ENCODE assay signal across 8 cellular contexts in the genomic region with DNA sequence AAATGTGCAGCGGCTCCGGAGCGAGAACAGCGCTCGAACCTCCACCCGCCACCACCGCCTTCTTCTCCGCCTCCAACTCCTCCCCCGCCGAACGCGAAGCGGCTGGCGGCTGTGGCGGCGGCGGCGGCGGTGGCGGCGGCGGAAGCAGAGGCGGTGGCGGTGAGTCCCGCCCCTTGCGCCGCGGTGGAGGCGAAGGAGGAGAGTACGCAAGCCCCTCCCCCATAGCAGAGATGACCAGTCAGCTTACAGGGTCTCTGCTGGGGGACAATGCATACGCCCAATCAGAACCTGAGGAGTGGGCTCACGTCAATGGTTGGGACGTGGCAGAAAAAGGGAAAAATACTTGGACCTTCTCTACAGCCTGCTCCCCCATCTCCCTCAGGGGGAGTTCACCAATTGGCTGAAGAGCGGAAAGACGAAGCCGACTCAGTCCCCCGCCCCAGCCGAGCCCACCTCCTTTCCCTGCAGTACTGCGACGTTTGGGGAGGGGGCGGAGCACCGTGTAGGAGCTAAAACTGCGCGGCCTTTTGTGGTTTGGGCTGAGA. TPM values are rescaled to one million over a fixed set of nuclear protein-coding genes. Genes with fewer than 3 reads are reported as not detected.
A peak's percentile ranks its signal among the peaks of the same experiment; 100 is the strongest.
DNase-seq lines count a peak whose midpoint lies in the region; ATAC-seq, FAIRE-seq and TF ChIP-seq lines count a peak whose summit lies in the region.

A gene with protein sequence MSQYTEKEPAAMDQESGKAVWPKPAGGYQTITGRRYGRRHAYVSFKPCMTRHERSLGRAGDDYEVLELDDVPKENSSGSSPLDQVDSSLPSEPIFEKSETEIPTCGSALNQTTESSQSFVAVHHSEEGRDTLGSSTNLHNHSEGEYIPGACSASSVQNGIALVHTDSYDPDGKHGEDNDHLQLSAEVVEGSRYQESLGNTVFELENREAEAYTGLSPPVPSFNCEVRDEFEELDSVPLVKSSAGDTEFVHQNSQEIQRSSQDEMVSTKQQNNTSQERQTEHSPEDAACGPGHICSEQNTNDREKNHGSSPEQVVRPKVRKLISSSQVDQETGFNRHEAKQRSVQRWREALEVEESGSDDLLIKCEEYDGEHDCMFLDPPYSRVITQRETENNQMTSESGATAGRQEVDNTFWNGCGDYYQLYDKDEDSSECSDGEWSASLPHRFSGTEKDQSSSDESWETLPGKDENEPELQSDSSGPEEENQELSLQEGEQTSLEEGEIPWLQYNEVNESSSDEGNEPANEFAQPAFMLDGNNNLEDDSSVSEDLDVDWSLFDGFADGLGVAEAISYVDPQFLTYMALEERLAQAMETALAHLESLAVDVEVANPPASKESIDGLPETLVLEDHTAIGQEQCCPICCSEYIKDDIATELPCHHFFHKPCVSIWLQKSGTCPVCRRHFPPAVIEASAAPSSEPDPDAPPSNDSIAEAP (minus strand): TSS at position 131 of the 545 bp plus-strand sequence. CDS start 26,541 bp downstream, outside the sequence.

- H2BK5ac ChIP-seq in IMR-90 (ENCODE audit: low read depth, low read length, poor library complexity, severe bottlenecking): peak within 1 kb of the TSS; percentile 86

- intact Hi-C loops in IMR-90 (cut with micrococcal nuclease): loop anchor here (1.0 to 5.0 kb wide), 5 partner anchors 45 to 849 kb away; a partner anchor contains a TSS
- intact Hi-C loops in endothelial cell of umbilical vein (cut with micrococcal nuclease): loop anchor here (1.0 to 10.0 kb wide), 12 partner anchors 45 to 768 kb away; a partner anchor contains a TSS

- H3K9me3 ChIP-seq in IMR-90 (ENCODE audit: control insufficient read depth, insufficient read depth, low read length): no peaks in the 10 kb centered on the region
- no peaks in the 10 kb centered on the region for H3K9me3 ChIP-seq in endothelial cell of umbilical vein (replicated peaks; ENCODE audit: control insufficient read depth, insufficient read depth, low read length)

- H3K9ac ChIP-seq in IMR-90 (ENCODE audit: low read depth, low read length) (peak within 1 kb of the TSS; percentile 89), endothelial cell of umbilical vein (replicated peaks; ENCODE audit: extremely low read depth, insufficient read depth, low read length) (peak within 1 kb of the TSS; percentile 97)

- H2BK15ac ChIP-seq in IMR-90 (ENCODE audit: low read depth, low read length): peak within 1 kb of the TSS; percentile 17; the same call in 1 of the 3 replicates

- H4K20me1 ChIP-seq in IMR-90 (ENCODE audit: insufficient read depth, low read length) (peaks cover 30% of the 10 kb centered on the region), endothelial cell of umbilical vein (replicated peaks; ENCODE audit: control insufficient read depth, extremely low read depth, insufficient read depth, low read length) (no peaks in the 10 kb centered on the region)

- FAIRE-seq in D721Med (lab: Jason Lieb, UNC): peak; percentile 63
- FAIRE-seq in endothelial cell of umbilical vein (lab: Jason Lieb, UNC): peak; percentile 99

- peaks cover 41% of the 10 kb centered on the region for H3K79me2 ChIP-seq in endothelial cell of umbilical vein (ENCODE audit: control insufficient read depth, insufficient read depth, low read length)

- H3K9me1 ChIP-seq in IMR-90 (ENCODE audit: insufficient read depth, low read length) (no peaks in the 10 kb centered on the region), endothelial cell of umbilical vein (replicated peaks; ENCODE audit: control insufficient read depth, extremely low read depth, insufficient read depth, low read length) (no peaks in the 10 kb centered on the region)

- H3K56ac ChIP-seq in IMR-90 (ENCODE audit: extremely low read depth, insufficient read depth, low read length): peak within 1 kb of the TSS; percentile 93

- peak within 1 kb of the TSS; percentile 88 for H4K5ac ChIP-seq in IMR-90 (ENCODE audit: low read depth, low read length)

- CTCF ChIA-PET in IMR-90 (lab: Yijun Ruan, JAX) (no interaction called here), endothelial cell of umbilical vein (lab: Charles Lee) (interaction anchor here (1.1 to 1.5 kb wide), 2 partner anchors 16 to 729 kb away, joined by 4 read pairs; no protein-coding TSS in a partner anchor)

- H2AFZ ChIP-seq in IMR-90 (replicated peaks; ENCODE audit: low read length, poor library complexity) (peak within 1 kb of the TSS; percentile 94), endothelial cell of umbilical vein (ENCODE audit: low read depth, low read length) (peak within 1 kb of the TSS; percentile 44)

- H3K23ac ChIP-seq in IMR-90 (ENCODE audit: low read depth, low read length): peak within 1 kb of the TSS; percentile 94

- ATAC-seq in GM21528 (IDR thresholded peaks at IDR 0.05; ENCODE audit: low FRiP score, unreplicated experiment): peak; percentile 83
- peak; percentile 92 for ATAC-seq in IMR-90 (ENCODE audit: low read depth)

- in situ Hi-C loops in IMR-90 (cut with MboI; ENCODE audit: low sequenced_read_pairs): no loop called here

- peak within 1 kb of the TSS; percentile 81 for H3K18ac ChIP-seq in IMR-90 (ENCODE audit: low read depth, low read length)

- H3K4me1 ChIP-seq in IMR-90 (ENCODE audit: control insufficient read depth, insufficient read depth, low read length): peaks cover 3% of the 10 kb centered on the region; the same call in 1 of the 2 replicates
- H3K4me1 ChIP-seq in endothelial cell of umbilical vein (ENCODE audit: control insufficient read depth, extremely low read depth, insufficient read depth, low read length): peaks cover 18% of the 10 kb centered on the region

- H3K4me2 ChIP-seq in IMR-90 (ENCODE audit: low read depth, low read length) (peak within 1 kb of the TSS; percentile 94), endothelial cell of umbilical vein (ENCODE audit: insufficient read depth, low read length) (peak within 1 kb of the TSS; percentile 95)

- peak within 1 kb of the TSS; percentile 89 for H2AK9ac ChIP-seq in IMR-90 (replicated peaks; ENCODE audit: low read depth, low read length, poor library complexity)

- peak within 1 kb of the TSS; percentile 61 to 94 for H4K8ac ChIP-seq in IMR-90 (ENCODE audit: low read depth in 2 of 2, low read length in 2 of 2)

- no peak; the same call in 1 of the 2 replicates for TF ChIP-seq RAD21 in IMR-90 (IDR thresholded peaks at IDR 0.05; ENCODE audit: low read length)

- peak within 1 kb of the TSS; percentile 81 for H2BK120ac ChIP-seq in IMR-90 (ENCODE audit: low read depth, low read length)

- peak within 1 kb of the TSS; percentile 79 for H4K91ac ChIP-seq in IMR-90 (ENCODE audit: insufficient read depth, low read depth, low read length)

- H3K14ac ChIP-seq in IMR-90 (replicated peaks; ENCODE audit: low read depth, low read length): peak within 1 kb of the TSS; percentile 94

- H3K4me3 ChIP-seq in IMR-90 (ENCODE audit: insufficient read depth, low read depth, low read length) (peak within 1 kb of the TSS; percentile 97), endothelial cell of umbilical vein (replicated peaks in 1 of 3; ENCODE audit: insufficient read depth in 1 of 3, low read depth in 1 of 3, low read length in 3 of 3) (peak within 1 kb of the TSS; percentile 47 to 97 (median 88))

- DNase-seq in D721Med (ENCODE audit: insufficient read length, low spot score) (peak; percentile 42), IMR-90 (peak; percentile 100), OCI-M1 (lab: John Stamatoyannopoulos, UW) (peak; percentile 99), activated T-cell treated with anti-CD3 and anti-CD28 coated beads for 24 hours (ENCODE audit: low read depth) (peak; percentile 95), endothelial cell of umbilical vein (ENCODE audit: low read depth, low spot score) (peak; percentile 100), midbrain (lab: John Stamatoyannopoulos, UW) (peak; percentile 98)
- peak; percentile 89 to 91 for DNase-seq in stimulated activated CD8-positive, alpha-beta memory T cell treated with anti-CD3 and anti-CD28 coated beads, Interleukin-2, amount 100 ng/mL, for 1 hour (ENCODE audit: low read depth in 2 of 2)

- POLR2A ChIA-PET in IMR-90 (lab: Charles Lee; ENCODE audit: unreplicated experiment) (interaction anchor here (0.6 to 1.1 kb wide), 5 partner anchors 9 to 682 kb away, joined by 3 to 11 read pairs (median 4); no protein-coding TSS in a partner anchor), endothelial cell of umbilical vein (lab: Charles Lee) (interaction anchor here (0.7 to 1.1 kb wide), 3 partner anchors 57 to 334 kb away, joined by 3 to 4 read pairs (median 4); no protein-coding TSS in a partner anchor)

- H3K27me3 ChIP-seq in IMR-90 (ENCODE audit: control insufficient read depth, insufficient read depth, low read length): no peaks in the 10 kb centered on the region
- H3K27me3 ChIP-seq in endothelial cell of umbilical vein (ENCODE audit: control insufficient read depth in 2 of 2, insufficient read depth in 2 of 2, low read length in 2 of 2): no peaks in the 10 kb centered on the region

- H3K4ac ChIP-seq in IMR-90 (ENCODE audit: low read depth, low read length): peak within 1 kb of the TSS; percentile 86

- dilution Hi-C loops in IMR-90 (cut with HindIII; ENCODE audit: low sequenced_read_pairs, unreplicated experiment): no loop called here
- dilution Hi-C loops in endothelial cell of umbilical vein (cut with MboI; ENCODE audit: extremely low pct_ligation_motif_present, low sequenced_read_pairs): no loop called here

- H2AK5ac ChIP-seq in IMR-90 (ENCODE audit: low read depth, low read length): peak within 1 kb of the TSS; percentile 72

- no peaks in the 10 kb centered on the region; a peak in 2 of 4 replicates for H3K79me1 ChIP-seq in IMR-90 (ENCODE audit: low read depth in 1 of 2, low read length in 2 of 2)

- TF ChIP-seq POLR2A in IMR-90 (IDR thresholded peaks at IDR 0.05; ENCODE audit: low read depth, low read length) (no peak; the same call in none of the 2 replicates), endothelial cell of umbilical vein (IDR thresholded peaks at IDR 0.05; ENCODE audit: low read depth, low read length) (peak; percentile 49)

- TF ChIP-seq CTCF in D721Med (IDR thresholded peaks at IDR 0.05; ENCODE audit: insufficient read depth, missing control alignments) (no peak), IMR-90 (conservative IDR thresholded peaks at IDR 0.05; ENCODE audit: low read depth, low read length) (peak; percentile 17; the same call in 1 of the 2 replicates), endothelial cell of umbilical vein (IDR thresholded peaks at IDR 0.05; ENCODE audit: extremely low read depth in 1 of 2, insufficient read depth in 1 of 2, low read depth in 1 of 2, low read length in 2 of 2) (peak in 1 of 2 donors; percentile 22)

- H3K27ac ChIP-seq in IMR-90 (ENCODE audit: insufficient read depth, low read length) (peak within 1 kb of the TSS; percentile 90), endothelial cell of umbilical vein (ENCODE audit: insufficient read depth, low read depth, low read length) (peak within 1 kb of the TSS; percentile 97)

- BruUV-seq in IMR-90 (replicated peaks; lab: Mats Ljungman, UMichigan) (no TSS peak), endothelial cell of umbilical vein (replicated peaks; lab: Mats Ljungman, UMichigan) (no TSS peak)

- WGBS in IMR-90 (ENCODE audit: extremely low coverage in 2 of 2, insufficient read length in 1 of 2), 2 experiments: no CpG with 5 or more reads among the region's 44 CpGs

- H2BK20ac ChIP-seq in IMR-90 (ENCODE audit: low read depth, low read length): peak within 1 kb of the TSS; percentile 53; the same call in 1 of the 2 replicates

- H3K36me3 ChIP-seq in IMR-90 (ENCODE audit: control insufficient read depth, insufficient read depth, low read length) (no peaks in the 10 kb centered on the region), endothelial cell of umbilical vein (ENCODE audit: control insufficient read depth in 2 of 2, extremely low read depth in 1 of 2, insufficient read depth in 2 of 2, low read length in 2 of 2) (no peaks in the 10 kb centered on the region)

RNA-seq across cellular contexts. Expression of the gene that starts here (rescaled TPM):
- total RNA-seq in IMR-90 (2012; rRNA removed) (70.6 and 112 TPM in 2 replicates), endothelial cell of umbilical vein (61.8 and 64.9 TPM in 2 replicates)
- polyA plus RNA-seq in IMR-90 (2012; rRNA removed) (32.8 and 42.3 TPM in 2 replicates), endothelial cell of umbilical vein (18.5 and 24.4 TPM in 2 replicates)
- 7.5 and 9.4 TPM in 2 replicates for polyA plus RNA-seq in IMR-90 (2012; cell fraction: cytosol; rRNA removed)
- polyA plus RNA-seq in IMR-90 (2012; cell fraction: nucleus; rRNA removed; ENCODE audit: low replicate concordance): 2.6 and 20.3 TPM in 2 replicates
- polyA plus RNA-seq in endothelial cell of umbilical vein (2011; cell fraction: cytosol; rRNA removed): 27.0 and 30.0 TPM in 2 replicates
- 25.7 and 32.4 TPM in 2 replicates for polyA plus RNA-seq in endothelial cell of umbilical vein (2011; cell fraction: nucleus; rRNA removed)
- 35.1 and 41.5 TPM in 2 replicates for polyA plus RNA-seq in endothelial cell of umbilical vein (2012)
- 64.2 and 71.4 TPM in 2 replicates for polyA minus RNA-seq in endothelial cell of umbilical vein
- polyA minus RNA-seq in endothelial cell of umbilical vein (2011; cell fraction: cytosol; rRNA and poly(A)+ RNA removed): 26.6 TPM
- polyA minus RNA-seq in endothelial cell of umbilical vein (2011; cell fraction: nucleus; rRNA and poly(A)+ RNA removed): 50.5 and 68.6 TPM in 2 replicates

Comparison
In these comparisons a context has a peak if more than half of its experiments do, and no peak if none do; other contexts are left out.
1. Peak in every context shown above with its lines: DNase-seq, ATAC-seq, H3K4me3 ChIP-seq and H3K27ac ChIP-seq.
2. DNase-seq: peak in every context shown above with its lines; median percentile 100 in IMR-90; 100 in endothelial cell of umbilical vein; 99 in OCI-M1; 98 in midbrain; 95 in activated T-cell treated with anti-CD3 and anti-CD28 coated beads for 24 hours; 90 in stimulated activated CD8-positive, alpha-beta memory T cell treated with anti-CD3 and anti-CD28 coated beads, Interleukin-2, amount 100 ng/mL, for 1 hour; 42 in D721Med.